1 cellular context compared by ENCODE assay signal in genomic region chr20:49769125-49769581, GRCh38.
TF ChIP-seq lines count a peak whose summit lies in the region.

No MANE protein-coding gene starts in this region.

TF ChIP-seq in HepG2, 621 proteins besides CTCF, POLR2A, EP300 and RAD21 (continues in another document):
- TF ChIP-seq TRAFD1 (CRISPR knock-in tag; IDR thresholded peaks at IDR 0.05; ENCODE audit: borderline replicate concordance): 0 out of 2 replicates have a peak, but pooled peaks have one; percentile 27
- no peak for TF ChIP-seq ZNF670 (CRISPR knock-in tag; IDR thresholded peaks at IDR 0.05; ENCODE audit: borderline replicate concordance)
- peak; percentile 16; the same call in 1 of the 2 replicates for TF ChIP-seq ZNF17 (CRISPR knock-in tag; IDR thresholded peaks at IDR 0.05)
- TF ChIP-seq MBD4 (IDR thresholded peaks at IDR 0.05; ENCODE audit: borderline replicate concordance, low read length): no peak
- TF ChIP-seq IRF1 (CRISPR knock-in tag; IDR thresholded peaks at IDR 0.05; ENCODE audit: low read depth): no peak
- TF ChIP-seq KLF11 (CRISPR knock-in tag; IDR thresholded peaks at IDR 0.05): no peak
- no peak for TF ChIP-seq SP5 (CRISPR knock-in tag; IDR thresholded peaks at IDR 0.05; ENCODE audit: borderline replicate concordance, low read depth)
- TF ChIP-seq MEF2D (CRISPR knock-in tag; IDR thresholded peaks at IDR 0.05): no peak
- TF ChIP-seq SOX6 (IDR thresholded peaks at IDR 0.05): no peak
- TF ChIP-seq SOX6 (CRISPR knock-in tag; IDR thresholded peaks at IDR 0.05): no peak
- 0 out of 2 replicates have a peak, but pooled peaks have one; percentile 28 for TF ChIP-seq IRF9 (CRISPR knock-in tag; IDR thresholded peaks at IDR 0.05; ENCODE audit: borderline replicate concordance)
- no peak for TF ChIP-seq ZNF597 (CRISPR knock-in tag; IDR thresholded peaks at IDR 0.05)
- TF ChIP-seq ZNF296 (CRISPR knock-in tag; conservative IDR thresholded peaks at IDR 0.05): no peak
- TF ChIP-seq MAF1 (CRISPR knock-in tag; IDR thresholded peaks at IDR 0.05; ENCODE audit: borderline replicate concordance): no peak
- TF ChIP-seq TAF15 (IDR thresholded peaks at IDR 0.05; ENCODE audit: low read depth, low read length, poor library complexity, severe bottlenecking): no peak
- no peak for TF ChIP-seq ZNF747 (CRISPR knock-in tag; IDR thresholded peaks at IDR 0.05; ENCODE audit: borderline replicate concordance)
- no peak for TF ChIP-seq ADNP (CRISPR knock-in tag; IDR thresholded peaks at IDR 0.05)
- TF ChIP-seq KLF12 (CRISPR knock-in tag; IDR thresholded peaks at IDR 0.05; ENCODE audit: borderline replicate concordance): no peak
- no peak for TF ChIP-seq ZNF138 (CRISPR knock-in tag; IDR thresholded peaks at IDR 0.05; ENCODE audit: low read depth)
- TF ChIP-seq IKZF1 (IDR thresholded peaks at IDR 0.05): no peak
- no peak for TF ChIP-seq SMARCE1 (IDR thresholded peaks at IDR 0.05; ENCODE audit: borderline replicate concordance)
- TF ChIP-seq ERF (CRISPR knock-in tag; IDR thresholded peaks at IDR 0.05): no peak
- TF ChIP-seq ZNF652 (CRISPR knock-in tag; IDR thresholded peaks at IDR 0.05; ENCODE audit: borderline replicate concordance, low read depth): no peak
- 0 out of 2 replicates have a peak, but pooled peaks have one; percentile 10 for TF ChIP-seq TCF7 (IDR thresholded peaks at IDR 0.05; ENCODE audit: low read depth)
- 0 out of 2 replicates have a peak, but pooled peaks have one; percentile 16 for TF ChIP-seq IKZF5 (CRISPR knock-in tag; IDR thresholded peaks at IDR 0.05)
- TF ChIP-seq ZNF30 (CRISPR knock-in tag; IDR thresholded peaks at IDR 0.05): peak; percentile 42; the same call in 1 of the 2 replicates
- 0 out of 2 replicates have a peak, but pooled peaks have one; percentile 18 for TF ChIP-seq HINFP (CRISPR knock-in tag; IDR thresholded peaks at IDR 0.05; ENCODE audit: low read depth)
- no peak for TF ChIP-seq DNMT1 (CRISPR knock-in tag; IDR thresholded peaks at IDR 0.05)
- no peak for TF ChIP-seq FOXC1 (CRISPR knock-in tag; IDR thresholded peaks at IDR 0.05; ENCODE audit: borderline replicate concordance)
- TF ChIP-seq ZFX (CRISPR knock-in tag; IDR thresholded peaks at IDR 0.05; ENCODE audit: low read depth): peak; percentile 7; the same call in 1 of the 2 replicates
- TF ChIP-seq THAP7 (CRISPR knock-in tag; IDR thresholded peaks at IDR 0.05): 0 out of 2 replicates have a peak, but pooled peaks have one; percentile 40
- TF ChIP-seq ELF3 (CRISPR knock-in tag; IDR thresholded peaks at IDR 0.05): 0 out of 2 replicates have a peak, but pooled peaks have one; percentile 18
- TF ChIP-seq GATAD2A (CRISPR knock-in tag; IDR thresholded peaks at IDR 0.05): no peak
- TF ChIP-seq SNAI1 (CRISPR knock-in tag; IDR thresholded peaks at IDR 0.05; ENCODE audit: borderline replicate concordance): peak; percentile 30; the same call in 1 of the 2 replicates
- no peak for TF ChIP-seq ZNF10 (CRISPR knock-in tag; IDR thresholded peaks at IDR 0.05; ENCODE audit: borderline replicate concordance, low read depth)
- no peak for TF ChIP-seq ZFP1 (CRISPR knock-in tag; IDR thresholded peaks at IDR 0.05)
- TF ChIP-seq ZNF24 (IDR thresholded peaks at IDR 0.05): no peak
- TF ChIP-seq GLMP (CRISPR knock-in tag; IDR thresholded peaks at IDR 0.05; ENCODE audit: borderline replicate concordance): no peak
- TF ChIP-seq KDM5B (CRISPR knock-in tag; IDR thresholded peaks at IDR 0.05; ENCODE audit: borderline replicate concordance): 0 out of 2 replicates have a peak, but pooled peaks have one; percentile 51
- no peak for TF ChIP-seq TFE3 (CRISPR knock-in tag; IDR thresholded peaks at IDR 0.05)
- no peak for TF ChIP-seq ZFP82 (CRISPR knock-in tag; IDR thresholded peaks at IDR 0.05; ENCODE audit: borderline replicate concordance)
- peak; percentile 6 for TF ChIP-seq TEAD3 (CRISPR knock-in tag; optimal IDR thresholded peaks at IDR 0.05; ENCODE audit: borderline replicate concordance)
- TF ChIP-seq ZNF629 (CRISPR knock-in tag; conservative IDR thresholded peaks at IDR 0.05): no peak
- no peak for TF ChIP-seq JDP2 (CRISPR knock-in tag; IDR thresholded peaks at IDR 0.05; ENCODE audit: borderline replicate concordance)
- 0 out of 2 replicates have a peak, but pooled peaks have one; percentile 21 for TF ChIP-seq ZBTB37 (CRISPR knock-in tag; IDR thresholded peaks at IDR 0.05)
- TF ChIP-seq NFE2 (CRISPR knock-in tag; IDR thresholded peaks at IDR 0.05): 0 out of 2 replicates have a peak, but pooled peaks have one; percentile 19
- no peak for TF ChIP-seq ZNF878 (CRISPR knock-in tag; IDR thresholded peaks at IDR 0.05)
- no peak for TF ChIP-seq PBX2 (CRISPR knock-in tag; IDR thresholded peaks at IDR 0.05)
- no peak for TF ChIP-seq ZNF782 (CRISPR knock-in tag; IDR thresholded peaks at IDR 0.05; ENCODE audit: borderline replicate concordance)
- no peak for TF ChIP-seq ZBTB38 (CRISPR knock-in tag; IDR thresholded peaks at IDR 0.05)
- TF ChIP-seq ZNF607 (CRISPR knock-in tag; IDR thresholded peaks at IDR 0.05; ENCODE audit: borderline replicate concordance): no peak
- TF ChIP-seq HDAC1 (CRISPR knock-in tag; IDR thresholded peaks at IDR 0.05): no peak
- TF ChIP-seq ZNF557 (CRISPR knock-in tag; IDR thresholded peaks at IDR 0.05): no peak
- TF ChIP-seq ZNF709 (CRISPR knock-in tag; IDR thresholded peaks at IDR 0.05): no peak
- peak; percentile 58; the same call in 1 of the 2 replicates for TF ChIP-seq AKAP8 (CRISPR knock-in tag; IDR thresholded peaks at IDR 0.05)
- no peak for TF ChIP-seq MAFK (conservative IDR thresholded peaks at IDR 0.05 in 1 of 2, IDR thresholded peaks at IDR 0.05 in 1 of 2; ENCODE audit: low read length in 2 of 2)
- TF ChIP-seq ZNF775 (CRISPR knock-in tag; IDR thresholded peaks at IDR 0.05; ENCODE audit: borderline replicate concordance): no peak
- TF ChIP-seq ZNF263 (CRISPR knock-in tag; IDR thresholded peaks at IDR 0.05): no peak
